In genomic region chr2:72887032-72887835, GRCh38 we compare ENCODE assay signal across 8 cellular contexts. TPM values are rescaled to one million over a fixed set of nuclear protein-coding genes. Genes with fewer than 3 reads are reported as not detected.
DNase-seq lines count a peak whose midpoint lies in the region; ATAC-seq and TF ChIP-seq lines count a peak whose summit lies in the region.

Gene SPR, plus strand, starts transcription at chr2:72887408. Its CDS starts 25 bp downstream, at chr2:72887433.

- peaks cover 67% of the 10 kb centered on the region for H3K27me3 Mint-ChIP-seq in activated naive CD4-positive, alpha-beta T cell treated with anti-CD3 and anti-CD28 coated beads for 36 hours (ENCODE audit: low read depth)

- no peak for TF ChIP-seq CTCF in RWPE1 (conservative IDR thresholded peaks at IDR 0.05; ENCODE audit: low read depth)
- peak in 1 of 4 experiments; percentile 39 for TF ChIP-seq CTCF in gastroesophageal sphincter (IDR thresholded peaks at IDR 0.05)
- TF ChIP-seq CTCF in thyroid gland (IDR thresholded peaks at IDR 0.05) = no peak

- H3K27ac ChIP-seq in HUES64 (ENCODE audit: low read depth, low read length) (no peak within 1 kb of the TSS), RWPE1 (peak within 1 kb of the TSS; percentile 87), gastroesophageal sphincter (peak within 1 kb of the TSS; percentile 64 to 94 (median 92)), thyroid gland (peak within 1 kb of the TSS; percentile 60 to 94 (median 94))

- peaks cover 7% of the 10 kb centered on the region; the same call in 1 of the 2 replicates for H3K4me1 ChIP-seq in HUES64 (ENCODE audit: insufficient read depth, low read length)
- peaks cover 3 to 40% (median 18%) of the 10 kb centered on the region in 3 donors for H3K4me1 ChIP-seq in gastroesophageal sphincter
- no peaks in the 10 kb centered on the region for H3K4me1 ChIP-seq in neuron (ENCODE audit: insufficient read depth, low read length)
- peaks cover 14 to 17% of the 10 kb centered on the region in 2 donors for H3K4me1 ChIP-seq in thyroid gland

- intact Hi-C loops in activated naive CD4-positive, alpha-beta T cell treated with anti-CD3 and anti-CD28 coated beads for 36 hours (cut with micrococcal nuclease) = loop anchor here (1.0 kb wide), 2 partner anchors 23 to 116 kb away; no protein-coding TSS in a partner anchor
- intact Hi-C loops in thyroid gland (cut with DNase I) = no loop called here

- H3K9me3 ChIP-seq in HUES64 (ENCODE audit: insufficient read depth, low read depth, low read length) (no peaks in the 10 kb centered on the region), gastroesophageal sphincter (no peaks in the 10 kb centered on the region), neuron (ENCODE audit: low read length) (no peaks in the 10 kb centered on the region), thyroid gland (no peaks in the 10 kb centered on the region)

- H3K4me3 Mint-ChIP-seq in activated naive CD4-positive, alpha-beta T cell treated with anti-CD3 and anti-CD28 coated beads for 36 hours = peak within 1 kb of the TSS; percentile 76

- H3K9ac ChIP-seq in HUES64 (ENCODE audit: low read depth, low read length) = peak within 1 kb of the TSS; percentile 57

- no peak within 1 kb of the TSS for H3K27ac Mint-ChIP-seq in activated naive CD4-positive, alpha-beta T cell treated with anti-CD3 and anti-CD28 coated beads for 36 hours

- TF ChIP-seq EP300 in gastroesophageal sphincter (IDR thresholded peaks at IDR 0.05) = no peak

- H3K9me3 Mint-ChIP-seq in activated naive CD4-positive, alpha-beta T cell treated with anti-CD3 and anti-CD28 coated beads for 36 hours = no peaks in the 10 kb centered on the region

- H3K27me3 ChIP-seq in HUES64 (ENCODE audit: insufficient read depth, low read length) (peaks cover 67% of the 10 kb centered on the region), gastroesophageal sphincter (no peaks in the 10 kb centered on the region), neuron (ENCODE audit: insufficient read depth, low read length) (peaks cover 16% of the 10 kb centered on the region), thyroid gland (no peaks in the 10 kb centered on the region)

- CTCF ChIA-PET in RWPE1 (lab: Yijun Ruan, JAX) = interaction anchor here (0.5 to 2.0 kb wide), 20 partner anchors 16 to 1356 kb away, joined by 3 to 13 read pairs (median 4); partner anchors contain the start of gene EMX1
- CTCF ChIA-PET in activated naive CD4-positive, alpha-beta T cell treated with anti-CD3 and anti-CD28 coated beads for 36 hours (lab: Charles Lee) = interaction anchor here (0.6 to 3.1 kb wide), 33 partner anchors 9 to 349 kb away, joined by 3 to 19 read pairs (median 4); partner anchors contain the start of genes EMX1 and RAB11FIP5

- peaks cover 5% of the 10 kb centered on the region for H3K36me3 Mint-ChIP-seq in activated naive CD4-positive, alpha-beta T cell treated with anti-CD3 and anti-CD28 coated beads for 36 hours (ENCODE audit: low read depth)

- H3K4me3 ChIP-seq in HUES64 (ENCODE audit: low read length) (peak within 1 kb of the TSS; percentile 69), gastroesophageal sphincter (peak within 1 kb of the TSS; percentile 59 to 81), neuron (ENCODE audit: low read length) (peak within 1 kb of the TSS; percentile 52), thyroid gland (replicated peaks in 1 of 3) (peak within 1 kb of the TSS; percentile 54 to 74 (median 57))

- POLR2A ChIA-PET in RWPE1 (lab: Yijun Ruan, JAX; ENCODE audit: low non-redundant PET) = no interaction called here

- TF ChIP-seq POLR2A in gastroesophageal sphincter (IDR thresholded peaks at IDR 0.05) = no peak
- TF ChIP-seq POLR2A in thyroid gland (IDR thresholded peaks at IDR 0.05) = peak in 1 of 2 donors; percentile 67

- peak within 1 kb of the TSS; percentile 96 for H2AFZ ChIP-seq in neuron (ENCODE audit: low read depth, low read length)

- DNase-seq in DMS79 treated with DMSO at 0.1 percent for 48 hours (lab: John Stamatoyannopoulos, UW) = peak; percentile 35
- peak; percentile 68 for DNase-seq in RWPE1 (ENCODE audit: low spot score)
- peak; percentile 72 for DNase-seq in activated naive CD4-positive, alpha-beta T cell treated with anti-CD3 and anti-CD28 coated beads for 36 hours
- DNase-seq in thyroid gland = peak; percentile 84 to 85

- 1% methylated on average over 81 of the region's 81 CpGs for WGBS in HUES64
- 0% methylated on average over 1 of the region's 81 CpGs; no CpG with 5 or more reads in 1 of the 2 donors for WGBS in gastroesophageal sphincter (ENCODE audit: low coverage in 1 of 2), 2 donors
- WGBS in thyroid gland, 2 donors = 4% methylated on average over 11 of the region's 81 CpGs; no CpG with 5 or more reads in 1 of the 2 donors

- H3K4me1 Mint-ChIP-seq in activated naive CD4-positive, alpha-beta T cell treated with anti-CD3 and anti-CD28 coated beads for 36 hours (ENCODE audit: low read depth) = peaks cover 6% of the 10 kb centered on the region

- H3K36me3 ChIP-seq in HUES64 (ENCODE audit: insufficient read depth, low read length) (no peaks in the 10 kb centered on the region), gastroesophageal sphincter (peaks cover 0 to 34% of the 10 kb centered on the region in 2 donors), neuron (ENCODE audit: insufficient read depth, low read length) (no peaks in the 10 kb centered on the region), thyroid gland (peaks cover 4 to 6% of the 10 kb centered on the region in 2 donors)

- ATAC-seq in GM21526 (IDR thresholded peaks at IDR 0.05; ENCODE audit: low FRiP score, unreplicated experiment) (peak; percentile 86), gastroesophageal sphincter (peak; percentile 91)

RNA-seq across cellular contexts. Expression of gene SPR, which starts in this region (rescaled TPM):
- polyA plus RNA-seq in HUES64 (2013, experiment 1 of 2) = 3.8 TPM
- polyA plus RNA-seq in HUES64 (2013, experiment 2 of 2) = 3.2 TPM
- 1 to 10 TPM; 8.4 to 8.7 TPM for total RNA-seq in activated naive CD4-positive, alpha-beta T cell treated with anti-CD3 and anti-CD28 coated beads for 36 hours
- total RNA-seq in gastroesophageal sphincter (10 to 100 TPM; 26.1 to 48.5 (median 39.4) TPM), thyroid gland (10 to 100 TPM; 29.4 to 83.0 (median 55.9) TPM)
